1 cellular context compared by ENCODE assay signal in the genomic region with DNA sequence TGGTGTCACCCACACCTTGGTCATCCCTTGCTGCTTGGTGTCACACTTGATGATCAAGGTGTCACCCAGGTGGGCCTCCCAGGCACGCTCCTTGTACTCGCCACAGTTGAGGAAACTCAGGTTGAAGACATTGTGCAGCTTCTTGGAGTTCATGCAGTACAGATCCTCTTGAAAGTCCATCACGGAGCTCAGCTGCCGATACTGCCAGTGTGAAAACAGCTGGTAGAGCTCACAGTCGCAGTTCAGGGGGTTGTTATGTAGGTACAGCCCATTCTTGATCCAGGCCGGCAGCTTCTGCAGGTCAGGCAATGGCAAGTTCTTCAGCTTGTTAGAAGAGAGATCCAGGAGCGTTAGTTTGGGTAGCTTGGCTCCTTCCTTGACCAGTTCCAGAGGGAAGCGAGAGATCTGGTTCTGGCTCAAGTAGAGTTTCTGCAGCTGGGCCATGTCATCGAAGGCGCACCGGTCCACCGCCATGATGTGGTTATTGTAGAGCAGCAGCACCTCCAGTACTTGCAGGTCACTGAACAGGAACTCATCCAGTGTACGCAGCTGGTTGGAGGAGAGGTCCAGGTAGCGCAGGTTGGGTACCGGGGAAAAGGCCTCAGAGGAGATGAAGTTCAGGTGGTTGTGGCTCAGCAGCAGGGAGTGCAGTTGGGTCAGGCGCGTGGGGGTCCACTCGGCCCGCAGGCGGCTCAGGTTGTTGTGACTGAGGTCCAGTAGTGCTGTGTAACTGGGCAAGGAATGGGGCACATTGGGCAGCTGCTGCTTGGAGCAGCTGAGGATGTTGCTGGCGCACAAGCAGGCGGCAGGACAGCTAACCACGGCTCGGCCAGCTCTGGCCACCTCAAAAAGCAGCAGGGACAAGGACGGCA.
TF ChIP-seq lines count a peak whose summit lies in the region.

No MANE protein-coding gene starts in this region.

TF ChIP-seq in IMR-90, 13 proteins besides CTCF, POLR2A, EP300 and RAD21:
- TF ChIP-seq RFX5 (IDR thresholded peaks at IDR 0.05; ENCODE audit: low read depth, low read length) (no peak), MXI1 (IDR thresholded peaks at IDR 0.05; ENCODE audit: borderline replicate concordance, low read depth, low read length) (no peak), MAFK (IDR thresholded peaks at IDR 0.05; ENCODE audit: low read depth, low read length) (no peak), FOS (IDR thresholded peaks at IDR 0.05; ENCODE audit: low read depth, low read length) (no peak), CHD1 (IDR thresholded peaks at IDR 0.05; ENCODE audit: low read depth, low read length) (no peak), SMC3 (IDR thresholded peaks at IDR 0.05; ENCODE audit: low read depth, low read length) (no peak), CEBPB (IDR thresholded peaks at IDR 0.05; ENCODE audit: low read depth, low read length) (no peak), MAZ (IDR thresholded peaks at IDR 0.05; ENCODE audit: borderline replicate concordance, low read depth, low read length) (no peak), RCOR1 (IDR thresholded peaks at IDR 0.05; ENCODE audit: insufficient replicate concordance, low read length) (no peak), BHLHE40 (IDR thresholded peaks at IDR 0.05; ENCODE audit: low read depth, low read length) (no peak), NFE2L2 (IDR thresholded peaks at IDR 0.05; ENCODE audit: low read depth, low read length) (no peak)
- TF ChIP-seq, protein P1, sequence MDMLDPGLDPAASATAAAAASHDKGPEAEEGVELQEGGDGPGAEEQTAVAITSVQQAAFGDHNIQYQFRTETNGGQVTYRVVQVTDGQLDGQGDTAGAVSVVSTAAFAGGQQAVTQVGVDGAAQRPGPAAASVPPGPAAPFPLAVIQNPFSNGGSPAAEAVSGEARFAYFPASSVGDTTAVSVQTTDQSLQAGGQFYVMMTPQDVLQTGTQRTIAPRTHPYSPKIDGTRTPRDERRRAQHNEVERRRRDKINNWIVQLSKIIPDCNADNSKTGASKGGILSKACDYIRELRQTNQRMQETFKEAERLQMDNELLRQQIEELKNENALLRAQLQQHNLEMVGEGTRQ (IDR thresholded peaks at IDR 0.05; ENCODE audit: low read depth, low read length) = no peak
- TF ChIP-seq, protein P2, sequence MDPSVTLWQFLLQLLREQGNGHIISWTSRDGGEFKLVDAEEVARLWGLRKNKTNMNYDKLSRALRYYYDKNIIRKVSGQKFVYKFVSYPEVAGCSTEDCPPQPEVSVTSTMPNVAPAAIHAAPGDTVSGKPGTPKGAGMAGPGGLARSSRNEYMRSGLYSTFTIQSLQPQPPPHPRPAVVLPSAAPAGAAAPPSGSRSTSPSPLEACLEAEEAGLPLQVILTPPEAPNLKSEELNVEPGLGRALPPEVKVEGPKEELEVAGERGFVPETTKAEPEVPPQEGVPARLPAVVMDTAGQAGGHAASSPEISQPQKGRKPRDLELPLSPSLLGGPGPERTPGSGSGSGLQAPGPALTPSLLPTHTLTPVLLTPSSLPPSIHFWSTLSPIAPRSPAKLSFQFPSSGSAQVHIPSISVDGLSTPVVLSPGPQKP (IDR thresholded peaks at IDR 0.05; ENCODE audit: borderline replicate concordance, low read depth, low read length) = no peak
